ENCODE assay signal across 2 cellular contexts in genomic region chr10:68231916-68232315, GRCh38.
TF ChIP-seq lines count a peak whose summit lies in the region.

ATOH7 (minus strand) TSS chr10:68232113; CDS start chr10:68231677, 436 bp downstream.

TF ChIP-seq in GM23338, 12 proteins besides CTCF, POLR2A, EP300 and RAD21 (continued from another document):
- no peak for TF ChIP-seq REST (IDR thresholded peaks at IDR 0.05; ENCODE audit: unreplicated experiment)
- TF ChIP-seq EZH2 (IDR thresholded peaks at IDR 0.05; ENCODE audit: low read depth, unreplicated experiment) = no peak
- TF ChIP-seq STAT1 (IDR thresholded peaks at IDR 0.05; ENCODE audit: unreplicated experiment) = no peak
- TF ChIP-seq POLR2AphosphoS5 (IDR thresholded peaks at IDR 0.05; ENCODE audit: low read depth) = no peak; the same call in 1 of the 2 replicates
- no peak for TF ChIP-seq ETS1 (IDR thresholded peaks at IDR 0.05)
- TF ChIP-seq ZNF331 (CRISPR knock-in tag; IDR thresholded peaks at IDR 0.05; ENCODE audit: low read depth) = no peak
- no peak for TF ChIP-seq EZH2phosphoT487 (IDR thresholded peaks at IDR 0.05; ENCODE audit: unreplicated experiment)
- no peak for TF ChIP-seq ZNF114 (CRISPR knock-in tag; IDR thresholded peaks at IDR 0.05)
- no peak for TF ChIP-seq ZNF462 (CRISPR knock-in tag; IDR thresholded peaks at IDR 0.05)
TF ChIP-seq in GM23338: peak in this region for 0.

TF ChIP-seq in WTC11, 78 proteins besides CTCF, POLR2A, EP300 and RAD21 (continued from another document):
- TF ChIP-seq ZBTB43 (CRISPR knock-in tag; IDR thresholded peaks at IDR 0.05) (no peak), JUN (CRISPR knock-in tag; IDR thresholded peaks at IDR 0.05) (no peak), CREM (CRISPR knock-in tag; IDR thresholded peaks at IDR 0.05) (no peak), GABPB1 (CRISPR knock-in tag; IDR thresholded peaks at IDR 0.05) (no peak)
